9 cellular contexts compared by ENCODE assay signal in the genomic region with DNA sequence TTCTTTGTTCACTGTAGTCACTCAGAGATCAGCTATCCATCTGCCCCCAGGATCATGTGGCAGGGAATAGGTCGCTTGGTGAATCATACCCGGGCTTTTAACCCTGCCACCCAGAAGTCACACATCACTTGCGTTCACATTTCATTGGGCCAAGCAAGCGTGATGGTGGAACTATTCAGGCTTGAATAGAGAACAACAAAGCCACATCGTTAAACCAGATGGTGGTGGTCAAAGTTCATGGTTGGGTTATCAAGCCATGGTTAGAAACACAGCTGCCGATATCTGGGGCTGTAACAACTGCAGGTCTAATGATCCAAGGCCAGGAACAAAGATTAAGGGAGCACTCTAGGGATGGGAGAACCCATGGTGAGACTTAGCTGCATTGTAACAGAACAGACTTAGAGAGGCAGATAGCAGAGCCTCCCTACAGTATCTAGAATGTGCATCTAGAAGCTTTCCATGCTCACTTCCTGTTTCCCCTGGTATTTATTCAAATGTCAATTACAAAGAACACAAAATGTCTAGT. TPM values are rescaled to one million over a fixed set of nuclear protein-coding genes. Genes with fewer than 3 reads are reported as not detected.
DNase-seq lines count a peak whose midpoint lies in the region; ATAC-seq and TF ChIP-seq lines count a peak whose summit lies in the region.
"Had no signal": no experiment of that assay in that cellular context is flagged by ENCODE, and none has a peak within 500 bp of the region (broad histone marks: within the 10 kb centered on the region; RNA-seq: fewer than 3 reads in every experiment).

No MANE protein-coding gene starts in this region.

- intact Hi-C loops in natural killer cell (cut with micrococcal nuclease), result loop anchor here (5.0 kb wide), 1 partner anchor 42 kb away; no protein-coding TSS in a partner anchor

- DNase-seq in NCI-H2107 treated with DMSO at 0.1 percent for 48 hours (lab: John Stamatoyannopoulos, UW; ENCODE audit: unreplicated experiment) (peak; percentile 76), NCI-H2107 (lab: John Stamatoyannopoulos, UW) (no peak), NOMO-1 treated with DMSO at 0.1 percent for 48 hours (lab: John Stamatoyannopoulos, UW; ENCODE audit: unreplicated experiment) (peak; percentile 3), natural killer cell (no peak), mesothelial cell of epicardium (ENCODE audit: low spot score in 2 of 2, unreplicated experiment in 2 of 2) (no peak), AML-193 (lab: John Stamatoyannopoulos, UW) (no peak), NCI-H1694 (lab: John Stamatoyannopoulos, UW) (no peak)

- peak overlapping the region; percentile 79 to 90 for H3K27ac Mint-ChIP-seq in natural killer cell
- no peak overlapping the region for H3K27ac Mint-ChIP-seq in mesothelial cell of epicardium

- H3K9me3 Mint-ChIP-seq in natural killer cell (peaks cover 0 to 2% of the 10 kb centered on the region in 2 donors), mesothelial cell of epicardium (peaks cover 16% of the 10 kb centered on the region)

- peaks cover 19% of the 10 kb centered on the region for H3K36me3 Mint-ChIP-seq in natural killer cell
- H3K36me3 Mint-ChIP-seq in mesothelial cell of epicardium, result no peaks in the 10 kb centered on the region

- H3K27me3 Mint-ChIP-seq in natural killer cell (ENCODE audit: low read depth in 2 of 2), result no peaks in the 10 kb centered on the region
- H3K27me3 Mint-ChIP-seq in mesothelial cell of epicardium (ENCODE audit: low read depth), result no peaks in the 10 kb centered on the region

- TF ChIP-seq CTCF in natural killer cell (IDR thresholded peaks at IDR 0.05) (no peak), mesothelial cell of epicardium (IDR thresholded peaks at IDR 0.05; ENCODE audit: unreplicated experiment) (no peak)

- H3K4me1 Mint-ChIP-seq in natural killer cell (peaks cover 71 to 73% of the 10 kb centered on the region in 2 donors), mesothelial cell of epicardium (no peaks in the 10 kb centered on the region)

- H3K4me3 Mint-ChIP-seq in natural killer cell (peak overlapping the region; percentile 76), mesothelial cell of epicardium (no peak overlapping the region)

- ATAC-seq in HG02840 (IDR thresholded peaks at IDR 0.05; ENCODE audit: low FRiP score, unreplicated experiment) (peak; percentile 57), natural killer cell (peak; percentile 51 to 61 (median 61))

RNA-seq across cellular contexts. Expression of a gene that starts 40.0 kb away (rescaled TPM):
- 1,000 to 10,000 TPM; 1,142 to 1,334 (median 1,200) TPM for total RNA-seq in natural killer cell
- total RNA-seq in mesothelial cell of epicardium, result not detected in 3 replicates

RNA-seq across cellular contexts. Expression of a gene that starts 58.4 kb away (rescaled TPM):
- not detected for total RNA-seq in natural killer cell
- not detected in 3 replicates for total RNA-seq in mesothelial cell of epicardium
- total RNA-seq: T-helper 1 cell treated with Interleukin-12 subunit alpha and Interleukin-12 subunit beta and Interleukin-4 antibody, amounts not matched to agents 30 ng/mL and 1 ng/mL, for 36 hours had no signal

Comparison
In these comparisons a context has a peak if more than half of its experiments do, and no peak if none do; other contexts are left out.
1. DNase-seq: peak in NCI-H2107 treated with DMSO at 0.1 percent for 48 hours (single experiment) and NOMO-1 treated with DMSO at 0.1 percent for 48 hours (single experiment); none in NCI-H2107 (single experiment), natural killer cell (single experiment), mesothelial cell of epicardium (0 of 2), AML-193 (0 of 2) and NCI-H1694 (single experiment).
2. RNA of a gene that starts 40.0 kb away (total RNA-seq): 1,142 to 1,334 TPM in natural killer cell; not detected in mesothelial cell of epicardium; every median in the first group is over 100 times any median in the second.